In the genomic region with DNA sequence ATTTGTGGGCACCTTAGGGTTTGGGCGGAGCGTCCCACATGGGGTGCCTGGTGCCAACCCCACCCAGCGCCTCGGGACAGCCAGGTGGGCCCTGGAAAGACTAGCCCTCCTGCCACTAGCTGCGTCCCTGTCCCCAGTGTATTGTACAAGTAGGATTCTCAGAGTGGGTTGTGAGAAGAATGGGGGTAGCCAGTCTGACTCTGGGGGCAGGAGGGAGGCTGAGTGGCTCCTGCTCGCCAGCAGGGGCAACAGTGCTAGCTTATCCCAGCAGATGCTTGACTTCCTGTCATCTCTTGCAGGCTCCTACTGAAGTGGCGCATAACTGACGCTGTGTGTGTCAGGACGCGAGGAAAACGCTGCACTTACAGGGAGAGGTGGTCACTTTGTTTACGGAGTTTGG, we compare ENCODE assay signal across 11 cellular contexts. TPM values are rescaled to one million over a fixed set of nuclear protein-coding genes. Genes with fewer than 3 reads are reported as not detected.
DNase-seq lines count a peak whose midpoint lies in the region; ATAC-seq and TF ChIP-seq lines count a peak whose summit lies in the region.
"Had no signal": no experiment of that assay in that cellular context is flagged by ENCODE, and none has a peak within 500 bp of the region (broad histone marks: within the 10 kb centered on the region; RNA-seq: fewer than 3 reads in every experiment).

No MANE protein-coding gene starts in this region.

- TF ChIP-seq CTCF in RWPE2 (IDR thresholded peaks at IDR 0.05; ENCODE audit: poor library complexity, severe bottlenecking) = peak; percentile 25
- peak; percentile 1 for TF ChIP-seq CTCF in fibroblast of the aortic adventitia (IDR thresholded peaks at IDR 0.05; ENCODE audit: insufficient read depth, low read length)

- no peak overlapping the region for H3K4me3 Mint-ChIP-seq in activated T-cell treated with anti-CD3 and anti-CD28 coated beads, Interleukin-2, amount 50 U/mL, for 24 hours
- no peak overlapping the region for H3K4me3 Mint-ChIP-seq in stimulated activated naive CD8-positive, alpha-beta T cell treated with anti-CD3 and anti-CD28 coated beads, Interleukin-15, amount 100 ng/mL, for 72 hours

- no peaks in the 10 kb centered on the region for H3K27me3 ChIP-seq in RWPE2 (ENCODE audit: insufficient read depth, poor library complexity, severe bottlenecking)

- H3K4me3 ChIP-seq in RWPE2 (ENCODE audit: severe bottlenecking) = no peak overlapping the region
- H3K4me3 ChIP-seq in fibroblast of the aortic adventitia (ENCODE audit: low read depth, low read length) = no peak overlapping the region

- H3K27ac ChIP-seq in RWPE2 (ENCODE audit: poor library complexity, severe bottlenecking) = no peak overlapping the region

- H3K9me3 ChIP-seq in RWPE2 (ENCODE audit: severe bottlenecking) = no peaks in the 10 kb centered on the region

- ATAC-seq in RWPE2 (ENCODE audit: low read depth) (no peak; the same call in 2 of the 3 replicates), HG02973 (IDR thresholded peaks at IDR 0.05; ENCODE audit: unreplicated experiment) (no peak)
- peak; percentile 32 for ATAC-seq in stimulated activated naive CD8-positive, alpha-beta T cell treated with anti-CD3 and anti-CD28 coated beads, Interleukin-15, amount 100 ng/mL, for 72 hours

- H3K4me1 Mint-ChIP-seq in activated T-cell treated with anti-CD3 and anti-CD28 coated beads, Interleukin-2, amount 50 U/mL, for 24 hours (ENCODE audit: low read depth) = peaks cover 50% of the 10 kb centered on the region
- H3K4me1 Mint-ChIP-seq in stimulated activated naive CD8-positive, alpha-beta T cell treated with anti-CD3 and anti-CD28 coated beads, Interleukin-15, amount 100 ng/mL, for 72 hours = peaks cover 60% of the 10 kb centered on the region

- no peaks in the 10 kb centered on the region for H3K9me3 Mint-ChIP-seq in activated T-cell treated with anti-CD3 and anti-CD28 coated beads, Interleukin-2, amount 50 U/mL, for 24 hours
- H3K9me3 Mint-ChIP-seq in stimulated activated naive CD8-positive, alpha-beta T cell treated with anti-CD3 and anti-CD28 coated beads, Interleukin-15, amount 100 ng/mL, for 72 hours = no peaks in the 10 kb centered on the region

- DNase-seq in activated T-cell treated with anti-CD3 and anti-CD28 coated beads, Interleukin-2, amount 50 U/mL, for 24 hours = no peak
- DNase-seq in activated T-cell treated with anti-CD3 and anti-CD28 coated beads for 4 hours (no peak), RWPE2 (ENCODE audit: low spot score) (no peak), fibroblast of the aortic adventitia (ENCODE audit: low read depth) (no peak), hypothalamus (lab: John Stamatoyannopoulos, UW) (no peak)
- DNase-seq in stimulated activated naive CD8-positive, alpha-beta T cell treated with anti-CD3 and anti-CD28 coated beads, Interleukin-15, amount 100 ng/mL, for 72 hours = no peak
- no peak for DNase-seq in activated CD8-positive, alpha-beta memory T cell treated with anti-CD3 and anti-CD28 coated beads, Interleukin-2, amount 50 U/mL, for 4 hours
- DNase-seq: COR-L47, NCI-H1092, occipital lobe had no signal

- peaks cover 97% of the 10 kb centered on the region for H3K36me3 ChIP-seq in RWPE2 (ENCODE audit: low read depth)

- peaks cover 100% of the 10 kb centered on the region for H3K36me3 Mint-ChIP-seq in activated T-cell treated with anti-CD3 and anti-CD28 coated beads, Interleukin-2, amount 50 U/mL, for 24 hours (ENCODE audit: low read depth)

- H3K4me1 ChIP-seq in RWPE2 (ENCODE audit: insufficient read depth, poor library complexity, severe bottlenecking) = no peaks in the 10 kb centered on the region

- no peaks in the 10 kb centered on the region for H3K27me3 Mint-ChIP-seq in activated T-cell treated with anti-CD3 and anti-CD28 coated beads, Interleukin-2, amount 50 U/mL, for 24 hours
- H3K27me3 Mint-ChIP-seq in stimulated activated naive CD8-positive, alpha-beta T cell treated with anti-CD3 and anti-CD28 coated beads, Interleukin-15, amount 100 ng/mL, for 72 hours = no peaks in the 10 kb centered on the region

- H3K27ac Mint-ChIP-seq in activated T-cell treated with anti-CD3 and anti-CD28 coated beads, Interleukin-2, amount 50 U/mL, for 24 hours = peak overlapping the region; percentile 44
- peak overlapping the region in 1 of 2 donors; percentile 37 for H3K27ac Mint-ChIP-seq in stimulated activated naive CD8-positive, alpha-beta T cell treated with anti-CD3 and anti-CD28 coated beads, Interleukin-15, amount 100 ng/mL, for 72 hours

RNA-seq across cellular contexts. Expression of gene PSMA7, which starts 9.3 kb away (rescaled TPM):
- total RNA-seq in fibroblast of the aortic adventitia (ENCODE audit: low replicate concordance) = 237 and 282 TPM in 2 replicates

RNA-seq across cellular contexts. Expression of gene SS18L1, which starts 9.7 kb away (rescaled TPM):
- total RNA-seq in fibroblast of the aortic adventitia (ENCODE audit: low replicate concordance) = 5.7 and 8.9 TPM in 2 replicates

RNA-seq across cellular contexts. Expression of gene LSM14B, which starts 11.6 kb away (rescaled TPM):
- total RNA-seq in fibroblast of the aortic adventitia (ENCODE audit: low replicate concordance) = 27.7 and 31.0 TPM in 2 replicates

RNA-seq across cellular contexts. Expression of gene MTG2, which starts 49.0 kb away (rescaled TPM):
- 15.3 and 18.7 TPM in 2 replicates for total RNA-seq in fibroblast of the aortic adventitia (ENCODE audit: low replicate concordance)
